In the genomic region with DNA sequence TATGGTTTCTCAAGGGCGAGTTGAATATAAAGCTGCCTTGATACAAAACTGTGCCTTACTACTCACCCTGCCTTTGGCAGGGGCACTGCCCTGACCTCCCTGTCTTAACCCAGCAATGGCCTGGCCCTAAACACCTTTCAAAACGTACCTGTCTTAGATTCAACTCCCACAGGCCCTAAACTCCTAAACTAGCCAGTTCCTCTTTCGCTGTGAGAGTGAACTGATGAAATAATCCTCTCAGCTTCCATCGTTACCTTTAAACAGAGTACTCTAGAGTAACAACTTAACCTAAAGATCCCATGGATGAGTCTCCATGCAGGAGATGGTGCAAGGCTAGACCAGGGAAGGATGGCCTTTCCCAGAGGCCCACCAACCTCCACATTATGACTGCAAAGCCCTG, we compare ENCODE assay signal across 2 cellular contexts.
A peak's percentile ranks its signal among the peaks of the same experiment; 100 is the strongest.
TF ChIP-seq lines count a peak whose summit lies in the region.

No MANE protein-coding gene starts in this region.

TF ChIP-seq in HepG2, 621 proteins besides CTCF, POLR2A, EP300 and RAD21:
- TF ChIP-seq ZNF382 (CRISPR knock-in tag; IDR thresholded peaks at IDR 0.05; ENCODE audit: borderline replicate concordance) (no peak), CAMTA2 (CRISPR knock-in tag; IDR thresholded peaks at IDR 0.05; ENCODE audit: borderline replicate concordance) (no peak), KDM3A (CRISPR knock-in tag; IDR thresholded peaks at IDR 0.05; ENCODE audit: low read depth) (no peak), ZNF224 (CRISPR knock-in tag; IDR thresholded peaks at IDR 0.05) (no peak), ARHGAP35 (CRISPR knock-in tag; IDR thresholded peaks at IDR 0.05; ENCODE audit: borderline replicate concordance) (no peak), ZNF883 (CRISPR knock-in tag; IDR thresholded peaks at IDR 0.05; ENCODE audit: not compliant biosample characterization) (no peak)
- TF ChIP-seq, protein P1, sequence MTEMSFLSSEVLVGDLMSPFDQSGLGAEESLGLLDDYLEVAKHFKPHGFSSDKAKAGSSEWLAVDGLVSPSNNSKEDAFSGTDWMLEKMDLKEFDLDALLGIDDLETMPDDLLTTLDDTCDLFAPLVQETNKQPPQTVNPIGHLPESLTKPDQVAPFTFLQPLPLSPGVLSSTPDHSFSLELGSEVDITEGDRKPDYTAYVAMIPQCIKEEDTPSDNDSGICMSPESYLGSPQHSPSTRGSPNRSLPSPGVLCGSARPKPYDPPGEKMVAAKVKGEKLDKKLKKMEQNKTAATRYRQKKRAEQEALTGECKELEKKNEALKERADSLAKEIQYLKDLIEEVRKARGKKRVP (CRISPR knock-in tag; IDR thresholded peaks at IDR 0.05) = 0 out of 4 replicates have a peak, but pooled peaks of 1 of the 2 experiments have one; percentile 9
- TF ChIP-seq, protein P2, sequence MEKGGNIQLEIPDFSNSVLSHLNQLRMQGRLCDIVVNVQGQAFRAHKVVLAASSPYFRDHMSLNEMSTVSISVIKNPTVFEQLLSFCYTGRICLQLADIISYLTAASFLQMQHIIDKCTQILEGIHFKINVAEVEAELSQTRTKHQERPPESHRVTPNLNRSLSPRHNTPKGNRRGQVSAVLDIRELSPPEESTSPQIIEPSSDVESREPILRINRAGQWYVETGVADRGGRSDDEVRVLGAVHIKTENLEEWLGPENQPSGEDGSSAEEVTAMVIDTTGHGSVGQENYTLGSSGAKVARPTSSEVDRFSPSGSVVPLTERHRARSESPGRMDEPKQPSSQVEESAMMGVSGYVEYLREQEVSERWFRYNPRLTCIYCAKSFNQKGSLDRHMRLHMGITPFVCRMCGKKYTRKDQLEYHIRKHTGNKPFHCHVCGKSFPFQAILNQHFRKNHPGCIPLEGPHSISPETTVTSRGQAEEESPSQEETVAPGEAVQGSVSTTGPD (CRISPR knock-in tag; IDR thresholded peaks at IDR 0.05) = no peak
- TF ChIP-seq, protein P3, sequence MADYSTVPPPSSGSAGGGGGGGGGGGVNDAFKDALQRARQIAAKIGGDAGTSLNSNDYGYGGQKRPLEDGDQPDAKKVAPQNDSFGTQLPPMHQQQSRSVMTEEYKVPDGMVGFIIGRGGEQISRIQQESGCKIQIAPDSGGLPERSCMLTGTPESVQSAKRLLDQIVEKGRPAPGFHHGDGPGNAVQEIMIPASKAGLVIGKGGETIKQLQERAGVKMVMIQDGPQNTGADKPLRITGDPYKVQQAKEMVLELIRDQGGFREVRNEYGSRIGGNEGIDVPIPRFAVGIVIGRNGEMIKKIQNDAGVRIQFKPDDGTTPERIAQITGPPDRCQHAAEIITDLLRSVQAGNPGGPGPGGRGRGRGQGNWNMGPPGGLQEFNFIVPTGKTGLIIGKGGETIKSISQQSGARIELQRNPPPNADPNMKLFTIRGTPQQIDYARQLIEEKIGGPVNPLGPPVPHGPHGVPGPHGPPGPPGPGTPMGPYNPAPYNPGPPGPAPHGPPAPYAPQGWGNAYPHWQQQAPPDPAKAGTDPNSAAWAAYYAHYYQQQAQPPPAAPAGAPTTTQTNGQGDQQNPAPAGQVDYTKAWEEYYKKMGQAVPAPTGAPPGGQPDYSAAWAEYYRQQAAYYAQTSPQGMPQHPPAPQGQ (CRISPR knock-in tag; IDR thresholded peaks at IDR 0.05; ENCODE audit: borderline replicate concordance) = no peak

TF ChIP-seq in H1, 55 proteins besides CTCF, POLR2A, EP300 and RAD21:
- TF ChIP-seq RFX5 (IDR thresholded peaks at IDR 0.05; ENCODE audit: borderline replicate concordance, low read depth, low read length) (no peak), BRCA1 (IDR thresholded peaks at IDR 0.05; ENCODE audit: low read depth, low read length) (no peak), JUND (IDR thresholded peaks at IDR 0.05; ENCODE audit: low read length) (no peak), YY1 (IDR thresholded peaks at IDR 0.05; ENCODE audit: low read depth, low read length) (no peak), KDM5A (IDR thresholded peaks at IDR 0.05; ENCODE audit: low read length) (no peak)
